In genomic region chr15:69757186-69757585, GRCh38 we compare ENCODE assay signal across 13 cellular contexts.
DNase-seq lines count a peak whose midpoint lies in the region; ATAC-seq and TF ChIP-seq lines count a peak whose summit lies in the region.
"Had no signal": no experiment of that assay in that cellular context is flagged by ENCODE, and none has a peak within 500 bp of the region (broad histone marks: within the 10 kb centered on the region; RNA-seq: fewer than 3 reads in every experiment).

No MANE protein-coding gene starts in this region.

- ATAC-seq in WTC11 (no peak), GM21737 (IDR thresholded peaks at IDR 0.05; ENCODE audit: unreplicated experiment) (no peak), HG02973 (IDR thresholded peaks at IDR 0.05; ENCODE audit: unreplicated experiment) (no peak)

- H3K36me3 Mint-ChIP-seq in WTC11, result peaks cover 12% of the 10 kb centered on the region

- H3K9ac ChIP-seq in mammary epithelial cell (ENCODE audit: insufficient read depth, low read length), result no peak overlapping the region

- no peaks in the 10 kb centered on the region for H4K20me1 ChIP-seq in mammary epithelial cell (ENCODE audit: insufficient read depth, low read length)

- no TSS peak for BruUV-seq in mammary epithelial cell (replicated peaks; lab: Mats Ljungman, UMichigan)

- no peak overlapping the region for H3K4me2 ChIP-seq in mammary epithelial cell (ENCODE audit: insufficient read depth, low read depth, low read length)

- intact Hi-C loops in mammary epithelial cell (cut with micrococcal nuclease), result no loop called here

- no peaks in the 10 kb centered on the region for H3K79me2 ChIP-seq in mammary epithelial cell (ENCODE audit: insufficient read depth, low read length)

- H3K27ac ChIP-seq in mammary epithelial cell (ENCODE audit: insufficient read depth, low read depth, low read length), result no peak overlapping the region
- H3K27ac ChIP-seq: tibial artery had no signal

- no peak overlapping the region for H2AFZ ChIP-seq in mammary epithelial cell (ENCODE audit: low read depth, low read length)

- peak; percentile 70 for DNase-seq in M059J (ENCODE audit: low read depth)
- peak; percentile 72 to 81 for DNase-seq in activated CD4-positive, alpha-beta T cell treated with anti-CD3 and anti-CD28 coated beads, Interleukin-2, amount 50 U/mL, for 48 hours
- peak; percentile 37 for DNase-seq in mammary epithelial cell
- peak; percentile 62 to 78 for DNase-seq in stimulated activated CD4-positive, alpha-beta T cell treated with anti-CD3 and anti-CD28 coated beads, Interleukin-4, amount 100 ng/mL, for 4 hours
- no peak for DNase-seq in WTC11 (ENCODE audit: low spot score)
- no peak for DNase-seq in NCI-H1930 (lab: John Stamatoyannopoulos, UW)
- DNase-seq: Caco-2, GOT3, NCI-H1105 treated with DMSO at 0.1 percent for 48 hours, posterior cingulate gyrus, tibial artery had no signal

- dilution Hi-C loops in mammary epithelial cell (cut with HindIII; ENCODE audit: low sequenced_read_pairs), result loop anchor here (5.0 kb wide), 1 partner anchor 45 kb away; no protein-coding TSS in a partner anchor

- H3K4me1 ChIP-seq in mammary epithelial cell (ENCODE audit: insufficient read depth, low read length), result peaks cover 26% of the 10 kb centered on the region

- no peaks in the 10 kb centered on the region; the same call in 1 of the 2 replicates for H3K27me3 Mint-ChIP-seq in WTC11 (ENCODE audit: low read depth)

- H3K36me3 ChIP-seq in mammary epithelial cell (ENCODE audit: insufficient read depth, low read length), result no peaks in the 10 kb centered on the region
- H3K36me3 ChIP-seq: tibial artery had no signal

- peaks cover 12% of the 10 kb centered on the region for H3K4me1 Mint-ChIP-seq in WTC11

- TF ChIP-seq CTCF in mammary epithelial cell (conservative IDR thresholded peaks at IDR 0.05 in 1 of 2, IDR thresholded peaks at IDR 0.05 in 1 of 2; ENCODE audit: extremely low read depth in 1 of 2, insufficient read depth in 1 of 2, low read depth in 1 of 2, low read length in 2 of 2) (no peak), WTC11 (IDR thresholded peaks at IDR 0.05) (no peak)

- CTCF ChIA-PET in mammary epithelial cell (lab: Charles Lee; ENCODE audit: low non-redundant PET) (no interaction called here), WTC11 (lab: Charles Lee) (no interaction called here)

- WGBS in mammary epithelial cell (ENCODE audit: low coverage, missing lambda C conversion rate), result 65% methylated on average over 6 of the region's 6 CpGs

- no peaks in the 10 kb centered on the region for H3K9me3 ChIP-seq in mammary epithelial cell (replicated peaks; ENCODE audit: insufficient read depth, low read length)
- H3K9me3 ChIP-seq: Caco-2 had no signal

- no peak overlapping the region for H3K27ac Mint-ChIP-seq in WTC11

- in situ Hi-C loops in mammary epithelial cell (cut with MboI; ENCODE audit: low sequenced_read_pairs in 2 of 2), result no loop called here

- no peaks in the 10 kb centered on the region for H3K27me3 ChIP-seq in mammary epithelial cell (ENCODE audit: insufficient read depth, low read length)
- H3K27me3 ChIP-seq: tibial artery had no signal

- no peak overlapping the region for H3K4me3 ChIP-seq in mammary epithelial cell (replicated peaks in 1 of 3; ENCODE audit: insufficient read depth in 1 of 3, low read depth in 2 of 3, low read length in 3 of 3)
- H3K4me3 ChIP-seq: tibial artery had no signal

- H3K9me3 Mint-ChIP-seq in WTC11, result peaks cover 16% of the 10 kb centered on the region

- POLR2A ChIA-PET in WTC11 (lab: Charles Lee), result no interaction called here

- H3K4me3 Mint-ChIP-seq in WTC11, result no peak overlapping the region

TF ChIP-seq in WTC11, 78 proteins besides CTCF, POLR2A, EP300 and RAD21:
- TF ChIP-seq, protein P1, sequence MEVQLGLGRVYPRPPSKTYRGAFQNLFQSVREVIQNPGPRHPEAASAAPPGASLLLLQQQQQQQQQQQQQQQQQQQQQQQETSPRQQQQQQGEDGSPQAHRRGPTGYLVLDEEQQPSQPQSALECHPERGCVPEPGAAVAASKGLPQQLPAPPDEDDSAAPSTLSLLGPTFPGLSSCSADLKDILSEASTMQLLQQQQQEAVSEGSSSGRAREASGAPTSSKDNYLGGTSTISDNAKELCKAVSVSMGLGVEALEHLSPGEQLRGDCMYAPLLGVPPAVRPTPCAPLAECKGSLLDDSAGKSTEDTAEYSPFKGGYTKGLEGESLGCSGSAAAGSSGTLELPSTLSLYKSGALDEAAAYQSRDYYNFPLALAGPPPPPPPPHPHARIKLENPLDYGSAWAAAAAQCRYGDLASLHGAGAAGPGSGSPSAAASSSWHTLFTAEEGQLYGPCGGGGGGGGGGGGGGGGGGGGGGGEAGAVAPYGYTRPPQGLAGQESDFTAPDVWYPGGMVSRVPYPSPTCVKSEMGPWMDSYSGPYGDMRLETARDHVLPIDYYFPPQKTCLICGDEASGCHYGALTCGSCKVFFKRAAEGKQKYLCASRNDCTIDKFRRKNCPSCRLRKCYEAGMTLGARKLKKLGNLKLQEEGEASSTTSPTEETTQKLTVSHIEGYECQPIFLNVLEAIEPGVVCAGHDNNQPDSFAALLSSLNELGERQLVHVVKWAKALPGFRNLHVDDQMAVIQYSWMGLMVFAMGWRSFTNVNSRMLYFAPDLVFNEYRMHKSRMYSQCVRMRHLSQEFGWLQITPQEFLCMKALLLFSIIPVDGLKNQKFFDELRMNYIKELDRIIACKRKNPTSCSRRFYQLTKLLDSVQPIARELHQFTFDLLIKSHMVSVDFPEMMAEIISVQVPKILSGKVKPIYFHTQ (CRISPR knock-in tag; IDR thresholded peaks at IDR 0.05), result no peak
- TF ChIP-seq TEAD1 (CRISPR knock-in tag; IDR thresholded peaks at IDR 0.05) (no peak), NR1H2 (CRISPR knock-in tag; IDR thresholded peaks at IDR 0.05) (no peak), E2F4 (CRISPR knock-in tag; IDR thresholded peaks at IDR 0.05; ENCODE audit: borderline replicate concordance, low read depth) (no peak), NFYB (CRISPR knock-in tag; conservative IDR thresholded peaks at IDR 0.05; ENCODE audit: low read depth) (no peak), FOXJ3 (CRISPR knock-in tag; IDR thresholded peaks at IDR 0.05; ENCODE audit: borderline replicate concordance) (no peak), ZNF232 (CRISPR knock-in tag; IDR thresholded peaks at IDR 0.05) (no peak), RORB (CRISPR knock-in tag; IDR thresholded peaks at IDR 0.05) (no peak), ETV6 (CRISPR knock-in tag; IDR thresholded peaks at IDR 0.05) (no peak), HMGA2 (CRISPR knock-in tag; IDR thresholded peaks at IDR 0.05) (no peak)
- TF ChIP-seq, protein P2, sequence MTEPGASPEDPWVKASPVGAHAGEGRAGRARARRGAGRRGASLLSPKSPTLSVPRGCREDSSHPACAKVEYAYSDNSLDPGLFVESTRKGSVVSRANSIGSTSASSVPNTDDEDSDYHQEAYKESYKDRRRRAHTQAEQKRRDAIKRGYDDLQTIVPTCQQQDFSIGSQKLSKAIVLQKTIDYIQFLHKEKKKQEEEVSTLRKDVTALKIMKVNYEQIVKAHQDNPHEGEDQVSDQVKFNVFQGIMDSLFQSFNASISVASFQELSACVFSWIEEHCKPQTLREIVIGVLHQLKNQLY (CRISPR knock-in tag; IDR thresholded peaks at IDR 0.05), result no peak

Comparison
In these comparisons a context has a peak if more than half of its experiments do, and no peak if none do; other contexts are left out.
1. DNase-seq: peak in M059J (single experiment), activated CD4-positive, alpha-beta T cell treated with anti-CD3 and anti-CD28 coated beads, Interleukin-2, amount 50 U/mL, for 48 hours (2 of 2), mammary epithelial cell (single experiment) and stimulated activated CD4-positive, alpha-beta T cell treated with anti-CD3 and anti-CD28 coated beads, Interleukin-4, amount 100 ng/mL, for 4 hours (2 of 2); none in WTC11 (single experiment) and NCI-H1930 (0 of 2).